In the genomic region with DNA sequence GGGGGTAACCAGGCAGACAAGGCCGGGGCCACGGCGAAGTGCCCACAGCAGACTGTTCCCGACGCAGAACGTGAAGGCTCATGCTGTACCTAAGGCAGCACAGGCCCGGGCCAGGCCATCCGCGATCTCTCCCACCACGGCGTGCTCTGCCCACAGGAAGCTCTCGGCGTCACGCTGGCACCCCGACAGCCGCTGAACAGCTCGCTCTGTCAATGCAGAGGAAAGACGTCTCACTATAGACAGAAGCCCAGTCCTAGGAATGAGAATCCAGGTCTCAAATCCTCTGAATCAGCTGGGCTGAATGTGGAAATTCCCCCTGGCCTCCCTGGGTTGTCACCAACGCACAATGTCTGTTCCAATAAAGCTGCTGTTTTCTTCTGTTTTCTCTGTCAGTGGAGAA, we compare ENCODE assay signal across 12 cellular contexts. TPM values are rescaled to one million over a fixed set of nuclear protein-coding genes. Genes with fewer than 3 reads are reported as not detected.
DNase-seq lines count a peak whose midpoint lies in the region; ATAC-seq, FAIRE-seq and TF ChIP-seq lines count a peak whose summit lies in the region.
"Had no signal": no experiment of that assay in that cellular context is flagged by ENCODE, and none has a peak within 500 bp of the region (broad histone marks: within the 10 kb centered on the region; RNA-seq: fewer than 3 reads in every experiment).

No MANE protein-coding gene starts in this region.

- no peak for ATAC-seq in CD8-positive, alpha-beta T cell
- no peak for ATAC-seq in HG02759 (IDR thresholded peaks at IDR 0.05; ENCODE audit: unreplicated experiment)

- H3K36me3 ChIP-seq in BLaER1, result peaks cover 59% of the 10 kb centered on the region
- peaks cover 10% of the 10 kb centered on the region for H3K36me3 ChIP-seq in adipocyte (ENCODE audit: control insufficient read depth, insufficient read depth, low read length, severe bottlenecking)
- peaks cover 23% of the 10 kb centered on the region for H3K36me3 ChIP-seq in left ventricle myocardium inferior
- no peaks in the 10 kb centered on the region for H3K36me3 ChIP-seq in prostate gland
- peaks cover 31% of the 10 kb centered on the region for H3K36me3 ChIP-seq in CD8-positive, alpha-beta T cell (ENCODE audit: insufficient read depth, low read length)

- H4K20me1 ChIP-seq in BLaER1, result no peaks in the 10 kb centered on the region

- H3K27me3 ChIP-seq in BLaER1 (no peaks in the 10 kb centered on the region), adipocyte (replicated peaks; ENCODE audit: control insufficient read depth, insufficient read depth, low read length) (no peaks in the 10 kb centered on the region), left ventricle myocardium inferior (ENCODE audit: low read depth) (no peaks in the 10 kb centered on the region), prostate gland (replicated peaks; ENCODE audit: insufficient read depth) (no peaks in the 10 kb centered on the region)
- no peaks in the 10 kb centered on the region for H3K27me3 ChIP-seq in CD8-positive, alpha-beta T cell (ENCODE audit: insufficient read depth, low read length)

- no peak for FAIRE-seq in urothelium cell line (lab: Jason Lieb, UNC)
- FAIRE-seq: D721Med, RCC 7860 had no signal

- H3K4me3 ChIP-seq in BLaER1 (peak overlapping the region; percentile 42), adipocyte (ENCODE audit: low read length) (peak overlapping the region; percentile 62), left ventricle myocardium inferior (peak overlapping the region; percentile 43), prostate gland (no peak overlapping the region)
- H3K4me3 ChIP-seq in CD8-positive, alpha-beta T cell (ENCODE audit: low read depth, low read length), result no peak overlapping the region

- peak overlapping the region; percentile 71 for H3K9ac ChIP-seq in BLaER1
- peak overlapping the region; percentile 95 for H3K9ac ChIP-seq in adipocyte (ENCODE audit: low read length)

- no peaks in the 10 kb centered on the region for H3K9me3 Mint-ChIP-seq in CD8-positive, alpha-beta T cell
- H3K9me3 Mint-ChIP-seq: stimulated activated naive CD8-positive, alpha-beta T cell treated with anti-CD3 and anti-CD28 coated beads, Interleukin-15, Interleukin-2, amounts not matched to agents 100 ng/mL and 50 ng/mL, for 24 hours had no signal

- H3K4me3 Mint-ChIP-seq in CD8-positive, alpha-beta T cell, result no peak overlapping the region
- H3K4me3 Mint-ChIP-seq: stimulated activated naive CD8-positive, alpha-beta T cell treated with anti-CD3 and anti-CD28 coated beads, Interleukin-15, Interleukin-2, amounts not matched to agents 100 ng/mL and 50 ng/mL, for 24 hours had no signal

- no peaks in the 10 kb centered on the region for H3K9me3 ChIP-seq in BLaER1
- H3K9me3 ChIP-seq in adipocyte (ENCODE audit: control insufficient read depth, low read length), result no peaks in the 10 kb centered on the region
- no peaks in the 10 kb centered on the region for H3K9me3 ChIP-seq in left ventricle myocardium inferior (replicated peaks)
- no peaks in the 10 kb centered on the region for H3K9me3 ChIP-seq in prostate gland
- no peaks in the 10 kb centered on the region for H3K9me3 ChIP-seq in CD8-positive, alpha-beta T cell (ENCODE audit: low read length)

- 76% methylated on average over 16 of the region's 19 CpGs for WGBS in prostate gland

- peaks cover 4% of the 10 kb centered on the region for H3K4me1 Mint-ChIP-seq in CD8-positive, alpha-beta T cell (ENCODE audit: low read depth)

- no peak for TF ChIP-seq POLR2A in prostate gland (IDR thresholded peaks at IDR 0.05)

- TF ChIP-seq CTCF in left ventricle myocardium inferior (IDR thresholded peaks at IDR 0.05; ENCODE audit: borderline replicate concordance) (no peak), prostate gland (IDR thresholded peaks at IDR 0.05) (no peak)
- TF ChIP-seq CTCF in CD8-positive, alpha-beta T cell (IDR thresholded peaks at IDR 0.05), result no peak

- H3K27ac Mint-ChIP-seq in CD8-positive, alpha-beta T cell, result no peak overlapping the region

- POLR2A ChIA-PET in CD8-positive, alpha-beta T cell (lab: Charles Lee), result interaction anchor here (1.2 to 1.7 kb wide), 5 partner anchors 19 to 62 kb away, joined by 3 to 7 read pairs (median 6); partner anchors contain the start of gene WDR81

- H3K27ac ChIP-seq in BLaER1 (peak overlapping the region; percentile 83), left ventricle myocardium inferior (replicated peaks) (peak overlapping the region; percentile 92), prostate gland (peak overlapping the region; percentile 90)
- H3K27ac ChIP-seq in CD8-positive, alpha-beta T cell (ENCODE audit: low read depth, low read length), result no peak overlapping the region

- CTCF ChIA-PET in CD8-positive, alpha-beta T cell (lab: Charles Lee), result interaction anchor here (0.7 to 6.7 kb wide), 21 partner anchors 10 to 123 kb away, joined by 3 to 144 read pairs (median 5); partner anchors contain the start of genes PRPF8 and WDR81

- H3K4me2 ChIP-seq in BLaER1, result peak overlapping the region; percentile 87

- intact Hi-C loops in left ventricle myocardium inferior (cut with micrococcal nuclease), result loop anchor here (5.0 kb wide), 1 partner anchor 61 kb away; the partner anchor contains the start of gene WDR81
- intact Hi-C loops in prostate gland (cut with DNase I), result loop anchor here (5.0 kb wide), 1 partner anchor 116 kb away; no protein-coding TSS in a partner anchor
- intact Hi-C loops in CD8-positive, alpha-beta T cell (cut with DNase I, micrococcal nuclease), result loop anchor here (1.0 to 10.0 kb wide), 2 partner anchors 63 to 118 kb away; no protein-coding TSS in a partner anchor

- H3K27me3 Mint-ChIP-seq in CD8-positive, alpha-beta T cell (ENCODE audit: low read depth), result no peaks in the 10 kb centered on the region
- H3K27me3 Mint-ChIP-seq: stimulated activated naive CD8-positive, alpha-beta T cell treated with anti-CD3 and anti-CD28 coated beads, Interleukin-15, Interleukin-2, amounts not matched to agents 100 ng/mL and 50 ng/mL, for 24 hours had no signal

- DNase-seq in adipocyte (ENCODE audit: low read depth), result no peak
- DNase-seq in left ventricle myocardium inferior, result no peak
- DNase-seq in prostate gland (ENCODE audit: low spot score), result no peak
- DNase-seq in CD8-positive, alpha-beta T cell, result no peak
- DNase-seq in H4 (ENCODE audit: low spot score), result no peak
- no peak for DNase-seq in urothelium cell line (ENCODE audit: low spot score)
- DNase-seq: NCI-H1417 treated with DMSO at 0.1 percent for 48 hours had no signal

- H3K4me1 ChIP-seq in BLaER1, result peaks cover 59% of the 10 kb centered on the region
- H3K4me1 ChIP-seq in adipocyte (ENCODE audit: control insufficient read depth, insufficient read depth, low read length), result peaks cover 82% of the 10 kb centered on the region
- H3K4me1 ChIP-seq in left ventricle myocardium inferior, result peaks cover 72% of the 10 kb centered on the region
- H3K4me1 ChIP-seq in prostate gland (replicated peaks), result peaks cover 25% of the 10 kb centered on the region
- H3K4me1 ChIP-seq in CD8-positive, alpha-beta T cell (ENCODE audit: insufficient read depth, low read length), result no peaks in the 10 kb centered on the region

- peaks cover 74% of the 10 kb centered on the region for H3K36me3 Mint-ChIP-seq in CD8-positive, alpha-beta T cell

RNA-seq across cellular contexts. Expression of gene SERPINF1, which starts 21.4 kb away (rescaled TPM):
- total RNA-seq in left ventricle myocardium inferior, result 122 TPM
- 1,000 to 10,000 TPM in 1 of 2 donors, 100 to 1,000 TPM in 1; 119 to 2,127 TPM for total RNA-seq in prostate gland
- total RNA-seq in CD8-positive, alpha-beta T cell, result 10 to 100 TPM; 19.7 to 20.2 TPM
- 0.74 and 12.0 TPM in 2 replicates for total RNA-seq in H4 (2014; rRNA removed; shearing (Covaris generic))

RNA-seq across cellular contexts. Expression of gene SERPINF2, which starts 40.6 kb away (rescaled TPM):
- total RNA-seq in left ventricle myocardium inferior, result 0.33 TPM
- total RNA-seq in prostate gland, result 10 to 100 TPM; 30.4 to 56.1 TPM
- total RNA-seq in CD8-positive, alpha-beta T cell, result under 1 TPM; 0.22 to 0.28 TPM
- not detected in 2 replicates for total RNA-seq in H4 (2014; rRNA removed; shearing (Covaris generic))

RNA-seq across cellular contexts. Expression of gene SMYD4, which starts 46.4 kb away (rescaled TPM):
- total RNA-seq in left ventricle myocardium inferior, result 13.7 TPM
- 10 to 100 TPM; 13.6 to 14.7 TPM for total RNA-seq in prostate gland
- total RNA-seq in CD8-positive, alpha-beta T cell, result 10 to 100 TPM in 1 of 2 experiments, 1 to 10 TPM in 1; 8.9 to 10.1 TPM
- total RNA-seq in H4 (2014; rRNA removed; shearing (Covaris generic)), result 7.9 and 8.5 TPM in 2 replicates

RNA-seq across cellular contexts. Expression of gene RPA1, which starts 46.5 kb away (rescaled TPM):
- total RNA-seq in left ventricle myocardium inferior (72.0 TPM), prostate gland (10 to 100 TPM; 33.0 to 34.0 TPM)
- total RNA-seq in CD8-positive, alpha-beta T cell, result 10 to 100 TPM; 35.1 to 38.1 TPM
- 29.0 and 40.3 TPM in 2 replicates for total RNA-seq in H4 (2014; rRNA removed; shearing (Covaris generic))

RNA-seq across cellular contexts. Expression of gene WDR81, which starts 58.8 kb away (rescaled TPM):
- total RNA-seq in left ventricle myocardium inferior (9.3 TPM), prostate gland (10 to 100 TPM; 39.2 to 72.9 TPM)
- total RNA-seq in CD8-positive, alpha-beta T cell, result 10 to 100 TPM; 18.9 to 20.4 TPM
- total RNA-seq in H4 (2014; rRNA removed; shearing (Covaris generic)), result 10.1 and 10.5 TPM in 2 replicates

Comparison
In these comparisons a context has a peak if more than half of its experiments do, and no peak if none do; other contexts are left out.
1. H3K4me3 ChIP-seq: peak in BLaER1 (single experiment), adipocyte (single experiment) and left ventricle myocardium inferior (single experiment); none in prostate gland (0 of 2) and CD8-positive, alpha-beta T cell (single experiment).
2. RNA of gene SERPINF2, which starts 40.6 kb away (total RNA-seq): 30.4 to 56.1 TPM in prostate gland; 0.33 TPM in left ventricle myocardium inferior (single experiment), 0.22 to 0.28 TPM in CD8-positive, alpha-beta T cell and not detected in H4; every median in the first group is over 10 times any median in the second.